In genomic region chr6:11050735-11051134, GRCh38 we compare ENCODE assay signal across 1 cellular context.
TF ChIP-seq lines count a peak whose summit lies in the region.

No MANE protein-coding gene starts in this region.

TF ChIP-seq in HepG2, 621 proteins besides CTCF, POLR2A, EP300 and RAD21 (continued from another document):
- TF ChIP-seq REST (IDR thresholded peaks at IDR 0.05; ENCODE audit: borderline replicate concordance in 1 of 2, low read depth in 1 of 2, low read length in 2 of 2) (no peak), SAFB2 (CRISPR knock-in tag; IDR thresholded peaks at IDR 0.05; ENCODE audit: borderline replicate concordance, low read depth) (no peak), NFYC (CRISPR knock-in tag; IDR thresholded peaks at IDR 0.05) (no peak), KAT2B (IDR thresholded peaks at IDR 0.05; ENCODE audit: borderline replicate concordance, low read depth, low read length) (no peak), ZNF781 (CRISPR knock-in tag; IDR thresholded peaks at IDR 0.05; ENCODE audit: borderline replicate concordance, not compliant biosample characterization) (no peak), ZSCAN29 (CRISPR knock-in tag; conservative IDR thresholded peaks at IDR 0.05) (no peak), ZNF646 (CRISPR knock-in tag; IDR thresholded peaks at IDR 0.05) (no peak), KLF6 (CRISPR knock-in tag; IDR thresholded peaks at IDR 0.05) (no peak), SCMH1 (CRISPR knock-in tag; IDR thresholded peaks at IDR 0.05; ENCODE audit: borderline replicate concordance) (no peak), ZNF569 (CRISPR knock-in tag; IDR thresholded peaks at IDR 0.05; ENCODE audit: borderline replicate concordance) (no peak), ZNF496 (CRISPR knock-in tag; IDR thresholded peaks at IDR 0.05; ENCODE audit: insufficient replicate concordance) (no peak), MTF1 (CRISPR knock-in tag; IDR thresholded peaks at IDR 0.05) (no peak), MLLT10 (CRISPR knock-in tag; IDR thresholded peaks at IDR 0.05) (no peak), ZNF431 (CRISPR knock-in tag; IDR thresholded peaks at IDR 0.05; ENCODE audit: borderline replicate concordance, low read depth) (no peak), ARID4A (CRISPR knock-in tag; IDR thresholded peaks at IDR 0.05; ENCODE audit: borderline replicate concordance) (no peak)
- TF ChIP-seq, protein P1, sequence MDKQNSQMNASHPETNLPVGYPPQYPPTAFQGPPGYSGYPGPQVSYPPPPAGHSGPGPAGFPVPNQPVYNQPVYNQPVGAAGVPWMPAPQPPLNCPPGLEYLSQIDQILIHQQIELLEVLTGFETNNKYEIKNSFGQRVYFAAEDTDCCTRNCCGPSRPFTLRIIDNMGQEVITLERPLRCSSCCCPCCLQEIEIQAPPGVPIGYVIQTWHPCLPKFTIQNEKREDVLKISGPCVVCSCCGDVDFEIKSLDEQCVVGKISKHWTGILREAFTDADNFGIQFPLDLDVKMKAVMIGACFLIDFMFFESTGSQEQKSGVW (CRISPR knock-in tag; IDR thresholded peaks at IDR 0.05; ENCODE audit: borderline replicate concordance), result no peak
- TF ChIP-seq, protein P2, sequence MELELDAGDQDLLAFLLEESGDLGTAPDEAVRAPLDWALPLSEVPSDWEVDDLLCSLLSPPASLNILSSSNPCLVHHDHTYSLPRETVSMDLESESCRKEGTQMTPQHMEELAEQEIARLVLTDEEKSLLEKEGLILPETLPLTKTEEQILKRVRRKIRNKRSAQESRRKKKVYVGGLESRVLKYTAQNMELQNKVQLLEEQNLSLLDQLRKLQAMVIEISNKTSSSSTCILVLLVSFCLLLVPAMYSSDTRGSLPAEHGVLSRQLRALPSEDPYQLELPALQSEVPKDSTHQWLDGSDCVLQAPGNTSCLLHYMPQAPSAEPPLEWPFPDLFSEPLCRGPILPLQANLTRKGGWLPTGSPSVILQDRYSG (CRISPR knock-in tag; IDR thresholded peaks at IDR 0.05), result no peak
